Comparison of ENCODE assay signal across 8 cellular contexts in genomic region chr17:50783193-50783660, GRCh38. TPM values are rescaled to one million over a fixed set of nuclear protein-coding genes. Genes with fewer than 3 reads are reported as not detected.
DNase-seq lines count a peak whose midpoint lies in the region; ATAC-seq and TF ChIP-seq lines count a peak whose summit lies in the region.

No MANE protein-coding gene starts in this region.

- H3K4me3 ChIP-seq in KMS-11 (IDR thresholded peaks at IDR 0.05; ENCODE audit: insufficient read depth, low read depth, low read length) = no peak overlapping the region

- TF ChIP-seq CTCF in KMS-11 (conservative IDR thresholded peaks at IDR 0.05; ENCODE audit: low read depth, low read length) = peak; percentile 99

- no peak overlapping the region for H3K4me2 ChIP-seq in KMS-11

- H4K20me1 ChIP-seq in KMS-11 (ENCODE audit: insufficient read depth) = no peaks in the 10 kb centered on the region

- no peaks in the 10 kb centered on the region for H3K36me3 ChIP-seq in KMS-11 (ENCODE audit: insufficient read depth)

- no peak for ATAC-seq in HG03097 (IDR thresholded peaks at IDR 0.05; ENCODE audit: low FRiP score, unreplicated experiment)

- H3K27ac ChIP-seq in KMS-11 (no peak overlapping the region), epithelial cell of prostate (no peak overlapping the region)

- H3K79me2 ChIP-seq in KMS-11 (ENCODE audit: insufficient read depth, low read depth) = no peaks in the 10 kb centered on the region

- H3K27me3 ChIP-seq in KMS-11 (ENCODE audit: insufficient read depth, low read depth) = no peaks in the 10 kb centered on the region

- H3K9ac ChIP-seq in KMS-11 = no peak overlapping the region

- H2AFZ ChIP-seq in KMS-11 (ENCODE audit: low read depth) = no peak overlapping the region

- peaks cover 14% of the 10 kb centered on the region for H3K4me1 ChIP-seq in KMS-11 (ENCODE audit: low read depth, poor library complexity, severe bottlenecking)

- DNase-seq in GM04504 (ENCODE audit: low read depth) (peak; percentile 58), OCI-M2 (lab: John Stamatoyannopoulos, UW; ENCODE audit: unreplicated experiment) (peak; percentile 23), activated T-cell treated with anti-CD3 and anti-CD28 coated beads for 1 hour (ENCODE audit: low read depth) (peak; percentile 68), epithelial cell of prostate (ENCODE audit: low read depth, low spot score) (peak; percentile 33), myocyte (ENCODE audit: low read depth) (peak; percentile 86)
- DNase-seq in stimulated activated CD8-positive, alpha-beta memory T cell treated with anti-CD3 and anti-CD28 coated beads, Interleukin-7, amount 100 ng/mL, for 1 hour (ENCODE audit: low read depth in 2 of 2) = peak; percentile 55 to 69

RNA-seq across cellular contexts. Expression of gene ANKRD40CL, which starts 15.9 kb away (rescaled TPM):
- total RNA-seq in myocyte = not detected in 2 replicates
- not detected for polyA plus RNA-seq in myocyte (2012)

RNA-seq across cellular contexts. Expression of gene WFIKKN2, which starts 52.2 kb away (rescaled TPM):
- 0.26 and 0.43 TPM in 2 replicates for total RNA-seq in myocyte
- polyA plus RNA-seq in myocyte (2012) = 0.32 TPM

Comparison
In these comparisons a context has a peak if more than half of its experiments do, and no peak if none do; other contexts are left out.
1. DNase-seq: peak in every context shown above with its lines; median percentile 86 in myocyte; 68 in activated T-cell treated with anti-CD3 and anti-CD28 coated beads for 1 hour; 62 in stimulated activated CD8-positive, alpha-beta memory T cell treated with anti-CD3 and anti-CD28 coated beads, Interleukin-7, amount 100 ng/mL, for 1 hour; 58 in GM04504; 33 in epithelial cell of prostate; 23 in OCI-M2.